8 cellular contexts compared by ENCODE assay signal in the genomic region with DNA sequence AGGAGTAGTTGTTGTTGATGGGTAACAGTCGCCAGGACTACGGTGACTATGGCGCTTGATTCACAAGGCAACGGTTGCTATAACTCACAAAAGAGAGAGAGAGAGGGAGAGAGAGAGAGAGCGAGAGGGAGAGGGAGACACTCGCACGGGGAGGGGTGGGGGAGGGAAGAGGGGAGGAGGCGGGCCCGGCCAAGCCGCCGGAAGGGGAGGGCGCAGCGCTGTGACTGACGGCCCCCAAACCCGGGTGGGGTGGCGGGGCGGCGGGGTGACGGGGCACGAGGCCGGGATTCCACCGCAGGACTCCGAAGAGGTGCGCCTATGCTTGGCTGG. TPM values are rescaled to one million over a fixed set of nuclear protein-coding genes. Genes with fewer than 3 reads are reported as not detected.
DNase-seq lines count a peak whose midpoint lies in the region; ATAC-seq and TF ChIP-seq lines count a peak whose summit lies in the region.

A gene (minus strand): TSS at position 166 of the 330 bp plus-strand sequence. CDS start 130,413 bp downstream, outside the sequence.

- peaks cover 22% of the 10 kb centered on the region for H3K36me3 Mint-ChIP-seq in endodermal cell (ENCODE audit: low read depth)

- H3K9me3 ChIP-seq in HUES48 (ENCODE audit: control insufficient read depth, insufficient read depth, low read length), result no peaks in the 10 kb centered on the region
- no peaks in the 10 kb centered on the region for H3K9me3 ChIP-seq in endodermal cell (ENCODE audit: control insufficient read depth, low read length)
- H3K9me3 ChIP-seq in mesodermal cell (ENCODE audit: control insufficient read depth, low read length), result no peaks in the 10 kb centered on the region

- H3K4me3 ChIP-seq in HUES48 (ENCODE audit: low read depth, low read length) (peak within 1 kb of the TSS; percentile 97), endodermal cell (ENCODE audit: low read length) (peak within 1 kb of the TSS; percentile 96), mesodermal cell (ENCODE audit: extremely low read depth, insufficient read depth, low read length, poor library complexity, severe bottlenecking) (peak within 1 kb of the TSS; percentile 81)

- H3K9ac ChIP-seq in HUES48 (ENCODE audit: low read depth, low read length) (peak within 1 kb of the TSS; percentile 100), endodermal cell (ENCODE audit: extremely low read depth, low read length, poor library complexity, severe bottlenecking) (peak within 1 kb of the TSS; percentile 98)

- H3K27me3 Mint-ChIP-seq in endodermal cell (ENCODE audit: insufficient read depth), result no peaks in the 10 kb centered on the region

- peaks cover 20% of the 10 kb centered on the region for H3K4me1 ChIP-seq in HUES48 (ENCODE audit: control insufficient read depth, insufficient read depth, low read length)
- H3K4me1 ChIP-seq in endodermal cell (ENCODE audit: control insufficient read depth, insufficient read depth, low read length), result peaks cover 5% of the 10 kb centered on the region
- no peaks in the 10 kb centered on the region for H3K4me1 ChIP-seq in mesodermal cell (ENCODE audit: control insufficient read depth, insufficient read depth, low read length, poor library complexity, severe bottlenecking)

- H3K27me3 ChIP-seq in HUES48 (ENCODE audit: control insufficient read depth, insufficient read depth, low read length) (no peaks in the 10 kb centered on the region), endodermal cell (ENCODE audit: control insufficient read depth, insufficient read depth, low read length, poor library complexity, severe bottlenecking) (no peaks in the 10 kb centered on the region)

- H3K4me3 Mint-ChIP-seq in endodermal cell, result peak within 1 kb of the TSS; percentile 92

- H3K9me3 Mint-ChIP-seq in endodermal cell, result no peaks in the 10 kb centered on the region

- H3K27ac Mint-ChIP-seq in endodermal cell, result peak within 1 kb of the TSS; percentile 100

- peaks cover 5% of the 10 kb centered on the region; the same call in 1 of the 2 replicates for H3K36me3 ChIP-seq in HUES48 (ENCODE audit: control insufficient read depth, insufficient read depth, low read length)
- peaks cover 8% of the 10 kb centered on the region for H3K36me3 ChIP-seq in endodermal cell (ENCODE audit: control insufficient read depth, insufficient read depth, low read length)
- peaks cover 12% of the 10 kb centered on the region for H3K36me3 ChIP-seq in mesodermal cell (ENCODE audit: control insufficient read depth, insufficient read depth, low read length)

- H3K27ac ChIP-seq in HUES48 (ENCODE audit: low read depth, low read length) (peak within 1 kb of the TSS; percentile 100), endodermal cell (ENCODE audit: low read depth, low read length) (peak within 1 kb of the TSS; percentile 98), mesodermal cell (ENCODE audit: low read depth, low read length, severe bottlenecking) (peak within 1 kb of the TSS; percentile 100)

- DNase-seq in COLO668 (lab: John Stamatoyannopoulos, UW; ENCODE audit: unreplicated experiment) (peak; percentile 93), NOMO-1 treated with dmso at 0.1 percent for 144 hours (lab: John Stamatoyannopoulos, UW; ENCODE audit: unreplicated experiment) (peak; percentile 46), endodermal cell (peak; percentile 94)
- DNase-seq in activated CD8-positive, alpha-beta memory T cell treated with anti-CD3 and anti-CD28 coated beads, Interleukin-2, amount 50 U/mL, for 1 hour (ENCODE audit: extremely low read depth), result peak; percentile 85
- peak; percentile 86 for DNase-seq in stimulated activated CD8-positive, alpha-beta memory T cell treated with anti-CD3 and anti-CD28 coated beads, Interleukin-15, amount 100 ng/mL, for 4 hours (ENCODE audit: low read depth in 2 of 2)

- 0% methylated on average over 1 to 24 of the region's 24 CpGs for WGBS in endodermal cell (ENCODE audit: insufficient coverage in 1 of 2, insufficient read length in 1 of 2), 2 experiments
- 0 to 1% methylated on average over 10 to 22 of the region's 24 CpGs for WGBS in mesodermal cell (ENCODE audit: insufficient coverage in 2 of 2), 2 experiments

- TF ChIP-seq CTCF in endodermal cell (conservative IDR thresholded peaks at IDR 0.05), result no peak

- ATAC-seq in GM21447 (IDR thresholded peaks at IDR 0.05; ENCODE audit: unreplicated experiment), result peak; percentile 48

- peaks cover 28% of the 10 kb centered on the region for H3K4me1 Mint-ChIP-seq in endodermal cell

RNA-seq across cellular contexts. Expression of the gene that starts here (rescaled TPM):
- 10 to 100 TPM; 27.5 to 28.2 TPM for total RNA-seq in endodermal cell
- polyA plus RNA-seq in endodermal cell (2013, experiment 1 of 2), result 29.5 TPM
- 30.1 TPM for polyA plus RNA-seq in endodermal cell (2013, experiment 2 of 2)
- 16.4 TPM for polyA plus RNA-seq in mesodermal cell (2013, experiment 1 of 2)
- 14.6 TPM for polyA plus RNA-seq in mesodermal cell (2013, experiment 2 of 2)

Comparison
In these comparisons a context has a peak if more than half of its experiments do, and no peak if none do; other contexts are left out.
1. Peak in every context shown above with its lines: DNase-seq, ATAC-seq, H3K4me3 ChIP-seq and H3K27ac ChIP-seq.